Comparison of ENCODE assay signal across 28 cellular contexts in genomic region chr17:50656509-50656908, GRCh38. TPM values are rescaled to one million over a fixed set of nuclear protein-coding genes. Genes with fewer than 3 reads are reported as not detected.
"Had no signal": no experiment of that assay in that cellular context is flagged by ENCODE, and none has a peak within 500 bp of the region (broad histone marks: within the 10 kb centered on the region; RNA-seq: fewer than 3 reads in every experiment).

No MANE protein-coding gene starts in this region.

- H3K4me3 ChIP-seq: cardiac muscle cell, MG63, SJCRH30, SK-N-MC had no signal

- H3K9me3 ChIP-seq: SJCRH30 had no signal

- H3K27me3 ChIP-seq: cardiac muscle cell, MG63, SJCRH30 had no signal

- ATAC-seq: activated CD8-positive, alpha-beta T cell treated with anti-CD3 and anti-CD28 coated beads for 36 hours; PC-3 had no signal

- H3K36me3 ChIP-seq: cardiac muscle cell, MG63, SJCRH30, WERI-Rb-1 had no signal

- H3K27ac ChIP-seq: cardiac muscle cell, SJCRH30, SK-N-MC, WERI-Rb-1 had no signal

- DNase-seq: activated CD4-positive, alpha-beta T cell treated with anti-CD3 and anti-CD28 coated beads, Interleukin-2, amount 10 ng/mL, durations not matched to agents 24 days and 14 days; activated CD4-positive, alpha-beta T cell treated with anti-CD3 and anti-CD28 coated beads, Interleukin-2, amount 50 U/mL, for 4 hours; activated CD8-positive, alpha-beta T cell treated with anti-CD3 and anti-CD28 coated beads for 36 hours; activated gamma-delta T cell treated with Interleukin-2 at 50 U/mL for 16 hours; activated naive CD4-positive, alpha-beta T cell treated with anti-CD3 and anti-CD28 coated beads for 36 hours; activated naive CD8-positive, alpha-beta T cell treated with anti-CD3 and anti-CD28 coated beads for 36 hours; activated T-cell treated with anti-CD3 and anti-CD28 coated beads, Interleukin-2, amount 50 U/mL, for 24 hours; amniotic stem cell; Kasumi-1; KG1; MG63; NCI-H1048; NCI-H1105 treated with DMSO at 0.1 percent for 48 hours; NCI-H1436; NCI-H1694; NCI-H1930; NCI-H2081 treated with DMSO at 0.1 percent for 48 hours; NCI-H345; NCI-H524 treated with DMSO at 0.1 percent for 48 hours; PC-3; SHP77; SJCRH30; T1000; WERI-Rb-1 had no signal

RNA-seq across cellular contexts. Expression of gene ABCC3, which starts 21.8 kb away (rescaled TPM):
- total RNA-seq: activated CD4-positive, alpha-beta T cell treated with anti-CD3 and anti-CD28 coated beads, Interleukin-2, amount 10 ng/mL, durations not matched to agents 24 days and 14 days; activated CD8-positive, alpha-beta T cell treated with anti-CD3 and anti-CD28 coated beads for 36 hours; activated naive CD4-positive, alpha-beta T cell treated with anti-CD3 and anti-CD28 coated beads for 36 hours; activated naive CD8-positive, alpha-beta T cell treated with anti-CD3 and anti-CD28 coated beads for 36 hours; cardiac muscle cell; T-helper 1 cell treated with Interleukin-12 subunit alpha and Interleukin-12 subunit beta and Interleukin-4 antibody, amounts not matched to agents 30 ng/mL and 1 ng/mL, for 36 hours; T-helper 2 cell treated with Interferon-gamma antibody and Interleukin-4, amounts not matched to agents 100 ng/mL and 5 ng/mL, for 36 hours had no signal
